Comparison of ENCODE assay signal across 15 cellular contexts in genomic region chr17:77148109-77148958, GRCh38. TPM values are rescaled to one million over a fixed set of nuclear protein-coding genes. Genes with fewer than 3 reads are reported as not detected.
A peak's percentile ranks its signal among the peaks of the same experiment; 100 is the strongest.
DNase-seq lines count a peak whose midpoint lies in the region; ATAC-seq and TF ChIP-seq lines count a peak whose summit lies in the region.
"Had no signal": no experiment of that assay in that cellular context is flagged by ENCODE, and none has a peak within 500 bp of the region (broad histone marks: within the 10 kb centered on the region; RNA-seq: fewer than 3 reads in every experiment).

No MANE protein-coding gene starts in this region.

- no peaks in the 10 kb centered on the region for H3K27me3 Mint-ChIP-seq in CD4-positive, CD25-positive, alpha-beta regulatory T cell
- no peaks in the 10 kb centered on the region for H3K27me3 Mint-ChIP-seq in T-helper 17 cell
- H3K27me3 Mint-ChIP-seq in activated CD8-positive, alpha-beta T cell treated with anti-CD3 and anti-CD28 coated beads for 36 hours, result no peaks in the 10 kb centered on the region
- H3K27me3 Mint-ChIP-seq: activated T-cell treated with anti-CD3 and anti-CD28 coated beads, Interleukin-2, amount 50 U/mL, for 24 hours had no signal

- H3K4ac ChIP-seq in trophoblast cell (ENCODE audit: low read depth, low read length), result no peak overlapping the region

- peaks cover 50 to 82% (median 55%) of the 10 kb centered on the region in 4 donors for H3K4me1 Mint-ChIP-seq in CD4-positive, CD25-positive, alpha-beta regulatory T cell
- peaks cover 46% of the 10 kb centered on the region for H3K4me1 Mint-ChIP-seq in T-helper 17 cell
- peaks cover 48% of the 10 kb centered on the region for H3K4me1 Mint-ChIP-seq in activated CD8-positive, alpha-beta T cell treated with anti-CD3 and anti-CD28 coated beads for 36 hours (ENCODE audit: low read depth)

- no peak overlapping the region for H4K8ac ChIP-seq in trophoblast cell (ENCODE audit: low read depth, low read length)

- no peak overlapping the region for H2AK5ac ChIP-seq in trophoblast cell (ENCODE audit: low read length)

- H2BK12ac ChIP-seq in trophoblast cell (ENCODE audit: low read length), result no peak overlapping the region

- no peak for DNase-seq in CD4-positive, CD25-positive, alpha-beta regulatory T cell
- DNase-seq in T-helper 17 cell (no peak), right cardiac atrium (no peak), trophoblast cell (no peak), NCI-H1694 treated with DMSO at 0.1 percent for 48 hours (lab: John Stamatoyannopoulos, UW) (no peak), CD1c-positive myeloid dendritic cell (ENCODE audit: extremely low spot score) (no peak), EL (no peak)
- no peak for DNase-seq in activated CD8-positive, alpha-beta T cell treated with anti-CD3 and anti-CD28 coated beads for 36 hours
- DNase-seq: ACHN; activated T-cell treated with anti-CD3 and anti-CD28 coated beads, Interleukin-2, amount 50 U/mL, for 24 hours; DMS153; NCI-H1105 treated with DMSO at 0.1 percent for 48 hours; NCI-H69; SK-N-SH had no signal

- H4K91ac ChIP-seq in trophoblast cell (ENCODE audit: low read depth, low read length), result no peak overlapping the region

- H3K4me3 Mint-ChIP-seq in CD4-positive, CD25-positive, alpha-beta regulatory T cell, result peak overlapping the region in 1 of 4 donors; percentile 73
- no peak overlapping the region for H3K4me3 Mint-ChIP-seq in T-helper 17 cell
- no peak overlapping the region for H3K4me3 Mint-ChIP-seq in activated CD8-positive, alpha-beta T cell treated with anti-CD3 and anti-CD28 coated beads for 36 hours
- H3K4me3 Mint-ChIP-seq: activated T-cell treated with anti-CD3 and anti-CD28 coated beads, Interleukin-2, amount 50 U/mL, for 24 hours had no signal

- POLR2A ChIA-PET in activated CD8-positive, alpha-beta T cell treated with anti-CD3 and anti-CD28 coated beads for 36 hours (lab: Charles Lee), result no interaction called here

- H3K36me3 ChIP-seq in CD4-positive, CD25-positive, alpha-beta regulatory T cell (ENCODE audit: control insufficient read depth, insufficient read depth, low read length), result peaks cover 58% of the 10 kb centered on the region
- peaks cover 20 to 23% of the 10 kb centered on the region in 2 experiments for H3K36me3 ChIP-seq in trophoblast cell (ENCODE audit: control insufficient read depth in 1 of 2, insufficient read depth in 2 of 2, low read length in 2 of 2)

- no peaks in the 10 kb centered on the region for H3K9me3 Mint-ChIP-seq in CD4-positive, CD25-positive, alpha-beta regulatory T cell
- no peaks in the 10 kb centered on the region for H3K9me3 Mint-ChIP-seq in activated CD8-positive, alpha-beta T cell treated with anti-CD3 and anti-CD28 coated beads for 36 hours
- H3K9me3 Mint-ChIP-seq: activated T-cell treated with anti-CD3 and anti-CD28 coated beads, Interleukin-2, amount 50 U/mL, for 24 hours had no signal

- 58% methylated on average over 15 of the region's 15 CpGs for WGBS in right cardiac atrium
- WGBS in trophoblast cell (ENCODE audit: extremely low coverage, insufficient coverage, insufficient read length), result no CpG with 5 or more reads among the region's 15 CpGs

- no peak overlapping the region for H3K4me3 ChIP-seq in CD4-positive, CD25-positive, alpha-beta regulatory T cell (ENCODE audit: low read depth, low read length)
- H3K4me3 ChIP-seq in right cardiac atrium (ENCODE audit: low read length) (no peak overlapping the region), trophoblast cell (ENCODE audit: low read depth, low read length) (peak overlapping the region; percentile 10)
- H3K4me3 ChIP-seq: skin epidermis had no signal

- peaks cover 3% of the 10 kb centered on the region for H3K79me1 ChIP-seq in trophoblast cell (ENCODE audit: low read length)

- no peak overlapping the region for H2AFZ ChIP-seq in trophoblast cell (ENCODE audit: insufficient read depth, low read length, poor library complexity)

- peak overlapping the region; percentile 56 for H3K27ac ChIP-seq in CD4-positive, CD25-positive, alpha-beta regulatory T cell (ENCODE audit: insufficient read depth, low read length, poor library complexity, severe bottlenecking)
- H3K27ac ChIP-seq in right cardiac atrium (ENCODE audit: low read length), result peak overlapping the region; percentile 80
- no peak overlapping the region for H3K27ac ChIP-seq in trophoblast cell (ENCODE audit: low read depth, low read length)

- intact Hi-C loops in right cardiac atrium (cut with DNase I), result loop anchor here (5.0 to 10.0 kb wide), 4 partner anchors 34 to 66 kb away; no protein-coding TSS in a partner anchor
- intact Hi-C loops in activated CD8-positive, alpha-beta T cell treated with anti-CD3 and anti-CD28 coated beads for 36 hours (cut with micrococcal nuclease), result no loop called here

- H2BK120ac ChIP-seq in trophoblast cell (ENCODE audit: insufficient read depth, low read length, poor library complexity), result no peak overlapping the region

- H3K36me3 Mint-ChIP-seq in CD4-positive, CD25-positive, alpha-beta regulatory T cell, result peaks cover 49% of the 10 kb centered on the region
- peaks cover 21% of the 10 kb centered on the region for H3K36me3 Mint-ChIP-seq in T-helper 17 cell (ENCODE audit: low read depth)
- H3K36me3 Mint-ChIP-seq in activated CD8-positive, alpha-beta T cell treated with anti-CD3 and anti-CD28 coated beads for 36 hours (ENCODE audit: low read depth), result peaks cover 45% of the 10 kb centered on the region

- H3K9me3 ChIP-seq in CD4-positive, CD25-positive, alpha-beta regulatory T cell (ENCODE audit: control insufficient read depth in 2 of 2, low read length in 2 of 2), result no peaks in the 10 kb centered on the region
- H3K9me3 ChIP-seq in T-helper 17 cell (ENCODE audit: control insufficient read depth, low read length, poor library complexity, severe bottlenecking) (no peaks in the 10 kb centered on the region), right cardiac atrium (ENCODE audit: control insufficient read depth, low read length) (no peaks in the 10 kb centered on the region), trophoblast cell (ENCODE audit: insufficient read depth, low read depth, low read length) (no peaks in the 10 kb centered on the region)
- H3K9me3 ChIP-seq: SK-N-SH had no signal

- H3K27ac Mint-ChIP-seq in CD4-positive, CD25-positive, alpha-beta regulatory T cell, result peak overlapping the region in 2 of 3 donors; percentile 60 to 70
- H3K27ac Mint-ChIP-seq in T-helper 17 cell, result peak overlapping the region; percentile 92
- no peak overlapping the region for H3K27ac Mint-ChIP-seq in activated CD8-positive, alpha-beta T cell treated with anti-CD3 and anti-CD28 coated beads for 36 hours
- H3K27ac Mint-ChIP-seq: activated T-cell treated with anti-CD3 and anti-CD28 coated beads, Interleukin-2, amount 50 U/mL, for 24 hours had no signal

- no peak overlapping the region for H3K14ac ChIP-seq in trophoblast cell (ENCODE audit: low read length)

- no peak for ATAC-seq in CD4-positive, CD25-positive, alpha-beta regulatory T cell (ENCODE audit: low read depth in 2 of 2)
- ATAC-seq in T-helper 17 cell, result no peak
- peak in 1 of 2 donors; percentile 13 for ATAC-seq in right cardiac atrium
- ATAC-seq in activated CD8-positive, alpha-beta T cell treated with anti-CD3 and anti-CD28 coated beads for 36 hours, result no peak

- no peak overlapping the region for H3K4me2 ChIP-seq in trophoblast cell (ENCODE audit: low read length)
- H3K4me2 ChIP-seq: SK-N-SH had no signal

- peaks cover 40% of the 10 kb centered on the region for H3K4me1 ChIP-seq in CD4-positive, CD25-positive, alpha-beta regulatory T cell (ENCODE audit: control insufficient read depth, insufficient read depth, low read length, poor library complexity, severe bottlenecking)
- H3K4me1 ChIP-seq in right cardiac atrium (ENCODE audit: control insufficient read depth, insufficient read depth, low read length) (peaks cover 19% of the 10 kb centered on the region), trophoblast cell (ENCODE audit: control insufficient read depth in 1 of 2, insufficient read depth in 2 of 2, low read length in 2 of 2) (peaks cover 7 to 11% of the 10 kb centered on the region in 2 experiments)

- no peak overlapping the region for H3K9ac ChIP-seq in trophoblast cell (ENCODE audit: low read length)
- H3K9ac ChIP-seq: SK-N-SH had no signal

- no peak overlapping the region for H4K12ac ChIP-seq in trophoblast cell (ENCODE audit: low read depth, low read length)

- CTCF ChIA-PET in activated CD8-positive, alpha-beta T cell treated with anti-CD3 and anti-CD28 coated beads for 36 hours (lab: Charles Lee), result no interaction called here

- H3K18ac ChIP-seq in trophoblast cell (ENCODE audit: low read length), result no peak overlapping the region

- no peak for TF ChIP-seq CTCF in activated CD8-positive, alpha-beta T cell treated with anti-CD3 and anti-CD28 coated beads for 36 hours (IDR thresholded peaks at IDR 0.05)

- no peak overlapping the region for H2BK5ac ChIP-seq in trophoblast cell (ENCODE audit: low read depth, low read length, poor library complexity)

- no peaks in the 10 kb centered on the region for H3K27me3 ChIP-seq in CD4-positive, CD25-positive, alpha-beta regulatory T cell (ENCODE audit: control insufficient read depth, insufficient read depth, low read length)
- H3K27me3 ChIP-seq in right cardiac atrium (ENCODE audit: control insufficient read depth, insufficient read depth), result no peaks in the 10 kb centered on the region
- H3K27me3 ChIP-seq in trophoblast cell (ENCODE audit: insufficient read depth, low read length), result no peaks in the 10 kb centered on the region

- H3K79me2 ChIP-seq in trophoblast cell (ENCODE audit: control insufficient read depth, insufficient read depth, low read length, poor library complexity), result peaks cover 2% of the 10 kb centered on the region

- H3K23ac ChIP-seq in trophoblast cell (ENCODE audit: low read length), result no peak overlapping the region

RNA-seq across cellular contexts. Expression of gene SEC14L1, which starts 7.6 kb away (rescaled TPM):
- total RNA-seq in CD4-positive, CD25-positive, alpha-beta regulatory T cell, result 143 TPM
- 10 to 100 TPM; 13.2 to 20.8 (median 20.2) TPM for polyA plus RNA-seq in CD4-positive, CD25-positive, alpha-beta regulatory T cell
- 100 to 1,000 TPM in 1 of 2 donors, 10 to 100 TPM in 1; 96.6 to 140 TPM for total RNA-seq in T-helper 17 cell
- 10 to 100 TPM; 47.2 to 58.4 (median 50.1) TPM for total RNA-seq in right cardiac atrium
- polyA plus RNA-seq in right cardiac atrium, result 39.6 TPM
- polyA plus RNA-seq in trophoblast cell (2013), result 71.4 and 71.6 TPM in 2 replicates
- total RNA-seq in activated CD8-positive, alpha-beta T cell treated with anti-CD3 and anti-CD28 coated beads for 36 hours, result 10 to 100 TPM; 79.7 to 91.6 TPM
